3 cellular contexts compared by ENCODE assay signal in genomic region chr18:22024924-22025323, GRCh38.
"Had no signal": no experiment of that assay in that cellular context is flagged by ENCODE, and none has a peak within 500 bp of the region (broad histone marks: within the 10 kb centered on the region; RNA-seq: fewer than 3 reads in every experiment).

No MANE protein-coding gene starts in this region.

- H3K4me3 ChIP-seq: GM12878 had no signal

- DNase-seq: GDM1, GF-D8 had no signal

- ATAC-seq: GM12878 had no signal
